ENCODE assay signal across 8 cellular contexts in the genomic region with DNA sequence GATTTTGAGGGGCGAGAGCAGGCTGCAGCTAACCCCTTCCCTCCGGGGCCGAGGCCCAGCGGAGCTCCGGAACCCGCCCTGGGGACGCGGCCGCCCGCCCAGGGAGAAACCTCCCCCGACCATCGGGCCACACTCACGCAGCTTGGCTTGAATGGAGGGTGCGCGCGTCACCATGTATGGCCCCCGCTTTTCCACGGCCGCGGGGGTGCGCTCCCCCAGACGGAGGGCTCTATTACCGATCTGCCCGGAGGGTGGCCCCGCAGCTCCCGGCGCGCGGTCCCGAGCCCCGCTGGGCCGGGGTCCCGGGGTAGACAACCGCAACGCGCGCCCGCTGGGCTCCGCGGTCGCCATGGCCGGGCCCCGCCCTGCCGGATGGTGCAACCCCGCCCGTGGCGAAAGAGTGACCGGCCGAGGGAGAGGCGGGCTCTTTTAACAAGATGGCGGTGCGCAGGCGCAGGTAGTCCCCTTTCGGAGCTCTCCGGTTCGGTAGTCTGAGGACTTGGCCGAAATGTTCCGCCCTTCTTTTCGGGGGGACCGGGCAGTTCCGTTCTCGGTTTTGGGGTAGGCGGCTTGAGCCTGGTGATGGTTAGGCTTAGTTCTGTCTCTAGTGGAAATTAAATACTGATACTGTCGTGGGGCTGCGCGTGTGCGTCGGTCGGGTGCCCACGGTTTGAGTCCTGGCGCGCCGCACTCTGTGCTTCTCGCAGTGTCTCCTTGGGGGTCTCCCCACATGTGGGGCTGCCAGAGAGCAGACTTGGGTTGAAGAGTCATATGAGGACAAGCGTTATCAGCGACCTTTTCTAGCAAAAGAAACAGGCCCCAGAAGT. TPM values are rescaled to one million over a fixed set of nuclear protein-coding genes. Genes with fewer than 3 reads are reported as not detected.
DNase-seq lines count a peak whose midpoint lies in the region; ATAC-seq, FAIRE-seq and TF ChIP-seq lines count a peak whose summit lies in the region.

A gene with protein sequence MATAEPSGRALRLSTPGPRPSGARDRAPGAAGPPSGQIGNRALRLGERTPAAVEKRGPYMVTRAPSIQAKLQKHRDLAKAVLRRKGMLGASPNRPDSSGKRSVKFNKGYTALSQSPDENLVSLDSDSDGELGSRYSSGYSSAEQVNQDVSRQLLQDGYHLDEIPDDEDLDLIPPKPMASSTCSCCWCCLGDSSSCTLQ (minus strand): TSS at position 402 of the 827 bp plus-strand sequence. CDS start 51 bp downstream, at position 351.

- H3K4me2 ChIP-seq in keratinocyte (ENCODE audit: control insufficient read depth, extremely low read depth, insufficient read depth, low read depth, low read length) = peak within 1 kb of the TSS; percentile 96

- H3K9ac ChIP-seq in keratinocyte (ENCODE audit: control insufficient read depth, extremely low read depth, insufficient read depth, low read length) = peak within 1 kb of the TSS; percentile 84

- H3K9me1 ChIP-seq in keratinocyte (ENCODE audit: control insufficient read depth, extremely low read depth, insufficient read depth, low read length) = peaks cover 5% of the 10 kb centered on the region

- peak within 1 kb of the TSS; percentile 74 for H2AFZ ChIP-seq in ACC112 (ENCODE audit: low read length, unreplicated experiment)
- peak within 1 kb of the TSS; percentile 98 for H2AFZ ChIP-seq in keratinocyte (ENCODE audit: control insufficient read depth, low read length)

- no peaks in the 10 kb centered on the region for H3K9me3 ChIP-seq in keratinocyte (ENCODE audit: control insufficient read depth, low read depth, low read length)

- H3K36me3 ChIP-seq in ACC112 (ENCODE audit: insufficient read depth, low read length) = peaks cover 15% of the 10 kb centered on the region; the same call in 1 of the 2 replicates
- peaks cover 25 to 32% of the 10 kb centered on the region in 2 experiments for H3K36me3 ChIP-seq in keratinocyte (ENCODE audit: control insufficient read depth in 2 of 2, extremely low read depth in 1 of 2, insufficient read depth in 2 of 2, low read length in 2 of 2)

- no peak for FAIRE-seq in keratinocyte (lab: Jason Lieb, UNC)

- H4K20me1 ChIP-seq in keratinocyte (ENCODE audit: control insufficient read depth, extremely low read depth, insufficient read depth, low read length) = no peaks in the 10 kb centered on the region

- H3K27me3 ChIP-seq in ACC112 (ENCODE audit: insufficient read depth, low read length) (no peaks in the 10 kb centered on the region), keratinocyte (ENCODE audit: control insufficient read depth, extremely low read depth, insufficient read depth, low read length) (no peaks in the 10 kb centered on the region)

- H3K79me2 ChIP-seq in ACC112 (ENCODE audit: control insufficient read depth, insufficient read depth, low read length, unreplicated experiment) = peaks cover 25% of the 10 kb centered on the region
- H3K79me2 ChIP-seq in keratinocyte (ENCODE audit: control insufficient read depth, insufficient read depth, low read length) = peaks cover 22% of the 10 kb centered on the region

- ATAC-seq in GM18868 (IDR thresholded peaks at IDR 0.05; ENCODE audit: unreplicated experiment) (peak; percentile 83), HG03108 (IDR thresholded peaks at IDR 0.05; ENCODE audit: unreplicated experiment) (peak; percentile 90)

- H3K4me3 ChIP-seq in ACC112 (ENCODE audit: low read depth, low read length) = peak within 1 kb of the TSS; percentile 77
- H3K4me3 ChIP-seq in keratinocyte (ENCODE audit: control insufficient read depth in 2 of 3, extremely low read depth in 1 of 3, insufficient read depth in 2 of 3, low read depth in 1 of 3, low read length in 3 of 3) = peak within 1 kb of the TSS; percentile 70 to 85 (median 81)

- H3K4me1 ChIP-seq in ACC112 (ENCODE audit: control insufficient read depth, insufficient read depth, low read length, unreplicated experiment) (peaks cover 15% of the 10 kb centered on the region), keratinocyte (ENCODE audit: control insufficient read depth, extremely low read depth, insufficient read depth, low read length) (peaks cover 10% of the 10 kb centered on the region)

- dilution Hi-C loops in keratinocyte (cut with MboI; ENCODE audit: extremely low pct_ligation_motif_present, low sequenced_read_pairs) = no loop called here

- no peak for TF ChIP-seq CTCF in keratinocyte (optimal IDR thresholded peaks at IDR 0.05 in 1 of 3, IDR thresholded peaks at IDR 0.05 in 1 of 3, conservative IDR thresholded peaks at IDR 0.05 in 1 of 3; ENCODE audit: extremely low read depth in 1 of 3, insufficient read depth in 2 of 3, low read length in 3 of 3)

- DNase-seq in NCI-H345 (lab: John Stamatoyannopoulos, UW) (peak; percentile 80), cerebellar nuclear complex (lab: John Stamatoyannopoulos, UW) (peak; percentile 38 to 84), keratinocyte (ENCODE audit: low read depth, low spot score) (no peak)
- peak; percentile 88 for DNase-seq in activated CD4-positive, CD25-positive, alpha-beta regulatory T cell treated with anti-CD3 and anti-CD28 coated beads, Interleukin-2, amount 50 U/mL, for 72 hours
- peak; percentile 58 to 80 (median 59) for DNase-seq in stimulated activated CD4-positive, alpha-beta T cell treated with anti-CD3 and anti-CD28 coated beads, Interleukin-12 subunit alpha, Interleukin-12 subunit beta, amount 100 ng/mL, for 48 hours (ENCODE audit: low read depth in 2 of 3, low spot score in 1 of 3)

- H3K27ac ChIP-seq in ACC112 (ENCODE audit: low read depth, low read length) (peak within 1 kb of the TSS; percentile 56), keratinocyte (ENCODE audit: control insufficient read depth, insufficient read depth, low read length) (peak within 1 kb of the TSS; percentile 60)

RNA-seq across cellular contexts. Expression of the gene that starts here (rescaled TPM):
- polyA plus RNA-seq in keratinocyte = 32.1 to 73.4 TPM (median 45.4 TPM) in 3 replicates
- polyA plus RNA-seq in keratinocyte (2011; ENCODE audit: low read depth) = 29.9 TPM
- polyA plus RNA-seq in keratinocyte (2011; cell fraction: cytosol; rRNA removed) = 33.0 and 44.9 TPM in 2 replicates
- polyA plus RNA-seq in keratinocyte (2011; cell fraction: nucleus; rRNA removed) = 239 and 288 TPM in 2 replicates
- 23.7 and 53.6 TPM in 2 replicates for polyA plus RNA-seq in keratinocyte (2012; ENCODE audit: low replicate concordance)
- polyA minus RNA-seq in keratinocyte = 29.7 to 43.8 TPM (median 31.1 TPM) in 3 replicates
- 25.7 TPM for polyA minus RNA-seq in keratinocyte (2011; cell fraction: cytosol; rRNA and poly(A)+ RNA removed)
- 27.1 and 28.5 TPM in 2 replicates for polyA minus RNA-seq in keratinocyte (2011; cell fraction: nucleus; rRNA and poly(A)+ RNA removed)
